8 cellular contexts compared by ENCODE assay signal in genomic region chr12:72264548-72265175, GRCh38.
A peak's percentile ranks its signal among the peaks of the same experiment; 100 is the strongest.
DNase-seq lines count a peak whose midpoint lies in the region; ATAC-seq and TF ChIP-seq lines count a peak whose summit lies in the region.

No MANE protein-coding gene starts in this region.

- peak; percentile 88 for TF ChIP-seq CTCF in 22Rv1 (IDR thresholded peaks at IDR 0.05)
- peak; percentile 30; the same call in 1 of the 3 replicates for TF ChIP-seq CTCF in GM12872 (IDR thresholded peaks at IDR 0.05; ENCODE audit: insufficient read depth, low read depth, low read length)
- TF ChIP-seq CTCF in fibroblast of pulmonary artery (IDR thresholded peaks at IDR 0.05; ENCODE audit: low read length, missing control alignments): peak; percentile 59

- H3K4me3 ChIP-seq in fibroblast of pulmonary artery (replicated peaks; ENCODE audit: low read depth, low read length): no peak overlapping the region

- DNase-seq in OCI-M1 (lab: John Stamatoyannopoulos, UW) (peak; percentile 73), fibroblast of pulmonary artery (ENCODE audit: low read depth) (peak; percentile 33), NOMO-1 treated with DMSO at 0.1 percent for 48 hours (lab: John Stamatoyannopoulos, UW; ENCODE audit: unreplicated experiment) (no peak), amygdala (lab: John Stamatoyannopoulos, UW) (no peak)
- no peak for DNase-seq in stimulated activated CD4-positive, alpha-beta T cell treated with anti-CD3 and anti-CD28 coated beads, Interleukin-2, amount 100 ng/mL, for 48 hours

- H3K27ac ChIP-seq in 22Rv1: no peak overlapping the region

- ATAC-seq in GM19023 (IDR thresholded peaks at IDR 0.05; ENCODE audit: unreplicated experiment): no peak

Comparison
In these comparisons a context has a peak if more than half of its experiments do, and no peak if none do; other contexts are left out.
1. CTCF ChIP-seq: peak in every context shown above with its lines; median percentile 88 in 22Rv1; 59 in fibroblast of pulmonary artery; 30 in GM12872.
2. DNase-seq: peak in OCI-M1 (single experiment) and fibroblast of pulmonary artery (single experiment); none in NOMO-1 treated with DMSO at 0.1 percent for 48 hours (single experiment), amygdala (0 of 56) and stimulated activated CD4-positive, alpha-beta T cell treated with anti-CD3 and anti-CD28 coated beads, Interleukin-2, amount 100 ng/mL, for 48 hours (0 of 2).